Comparison of ENCODE assay signal across 28 cellular contexts in the genomic region with DNA sequence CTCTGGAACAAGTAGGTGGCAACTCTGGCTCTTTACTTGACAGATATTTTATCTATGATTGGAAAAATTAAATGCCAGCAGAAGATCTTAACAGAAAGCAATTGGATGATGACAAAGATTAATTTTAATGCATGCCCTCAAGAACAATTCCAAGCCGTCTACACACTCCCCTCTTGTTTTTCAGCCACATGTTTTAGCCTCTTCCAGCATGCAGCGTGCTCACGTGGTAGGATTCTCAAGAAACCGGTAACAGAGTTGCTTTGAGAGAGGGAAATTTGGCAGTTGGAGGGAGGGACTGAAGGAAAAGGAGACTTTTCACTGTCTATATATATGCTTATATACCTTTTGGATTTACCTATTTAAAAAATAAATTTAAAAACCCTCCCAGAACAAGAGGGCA.
"Had no signal": no experiment of that assay in that cellular context is flagged by ENCODE, and none has a peak within 500 bp of the region (broad histone marks: within the 10 kb centered on the region; RNA-seq: fewer than 3 reads in every experiment).

No MANE protein-coding gene starts in this region.

- DNase-seq: activated CD4-positive, alpha-beta memory T cell treated with anti-CD3 and anti-CD28 coated beads, Interleukin-2, amount 10 ng/mL, durations not matched to agents 7 days and 5 days; activated CD4-positive, alpha-beta T cell treated with anti-CD3 and anti-CD28 coated beads for 1 hour; activated CD4-positive, alpha-beta T cell treated with anti-CD3 and anti-CD28 coated beads for 4 hours; activated CD4-positive, alpha-beta T cell treated with anti-CD3 and anti-CD28 coated beads, Interleukin-2, amount 10 ng/mL, durations not matched to agents 7 days and 5 days; activated CD4-positive, alpha-beta T cell treated with anti-CD3 and anti-CD28 coated beads, Interleukin-2, amount 50 U/mL, for 4 hours; activated CD8-positive, alpha-beta memory T cell treated with anti-CD3 and anti-CD28 coated beads, Interleukin-2, amount 50 U/mL, for 48 hours; activated gamma-delta T cell; activated naive CD4-positive, alpha-beta T cell; activated naive CD4-positive, alpha-beta T cell treated with anti-CD3 and anti-CD28 coated beads, Interleukin-2, amount 10 ng/mL, durations not matched to agents 7 days and 5 days; activated naive CD8-positive, alpha-beta T cell treated with anti-CD3 and anti-CD28 coated beads, Interleukin-2, amount 10 ng/mL, durations not matched to agents 7 days and 5 days; activated T-cell treated with anti-CD3 and anti-CD28 coated beads for 4 hours; activated T-cell treated with anti-CD3 and anti-CD28 coated beads, Interleukin-2, amount 50 U/mL, for 24 hours; activated T-cell treated with anti-CD3 and anti-CD28 coated beads, Interleukin-2, amount 50 U/mL, for 72 hours; central memory CD4-positive, alpha-beta T cell; cerebellar nuclear complex; colonic mucosa; effector CD8-positive, alpha-beta T cell; esophagus squamous epithelium; foreskin melanocyte; heart right ventricle; T-helper 2 cell had no signal

- H3K4me1 ChIP-seq: ascending aorta, breast epithelium, colonic mucosa had no signal

- H3K9me3 ChIP-seq: ascending aorta, breast epithelium, colonic mucosa, esophagus squamous epithelium, gastroesophageal sphincter, heart right ventricle had no signal

- H3K27me3 ChIP-seq: ascending aorta, breast epithelium, cardiac muscle cell, colonic mucosa, esophagus squamous epithelium, gastroesophageal sphincter had no signal

- ATAC-seq: activated naive CD4-positive, alpha-beta T cell treated with anti-CD3 and anti-CD28 coated beads, Interleukin-2, amount 50 U/mL, for 72 hours; activated T-cell treated with anti-CD3 and anti-CD28 coated beads, Interleukin-2, amount 50 U/mL, for 72 hours; gastroesophageal sphincter; heart right ventricle had no signal

- H3K4me3 ChIP-seq: ascending aorta, breast epithelium, cardiac muscle cell, colonic mucosa, esophagus squamous epithelium, gastroesophageal sphincter, heart right ventricle had no signal

- H3K27ac Mint-ChIP-seq: activated CD4-positive, alpha-beta memory T cell treated with anti-CD3 and anti-CD28 coated beads, Interleukin-2, amount 10 ng/mL, durations not matched to agents 7 days and 5 days; activated CD4-positive, alpha-beta T cell treated with anti-CD3 and anti-CD28 coated beads, Interleukin-2, amount 10 ng/mL, durations not matched to agents 7 days and 5 days; activated naive CD4-positive, alpha-beta T cell treated with anti-CD3 and anti-CD28 coated beads, Interleukin-2, amount 10 ng/mL, durations not matched to agents 7 days and 5 days; activated naive CD4-positive, alpha-beta T cell treated with anti-CD3 and anti-CD28 coated beads, Interleukin-2, amount 50 U/mL, for 72 hours; activated naive CD8-positive, alpha-beta T cell treated with anti-CD3 and anti-CD28 coated beads, Interleukin-2, amount 10 ng/mL, durations not matched to agents 7 days and 5 days; activated T-cell treated with anti-CD3 and anti-CD28 coated beads, Interleukin-2, amount 50 U/mL, for 24 hours; activated T-cell treated with anti-CD3 and anti-CD28 coated beads, Interleukin-2, amount 50 U/mL, for 72 hours had no signal

- H3K4me1 Mint-ChIP-seq: activated CD4-positive, alpha-beta memory T cell treated with anti-CD3 and anti-CD28 coated beads, Interleukin-2, amount 10 ng/mL, durations not matched to agents 7 days and 5 days; activated CD4-positive, alpha-beta T cell treated with anti-CD3 and anti-CD28 coated beads, Interleukin-2, amount 10 ng/mL, durations not matched to agents 7 days and 5 days; activated naive CD4-positive, alpha-beta T cell treated with anti-CD3 and anti-CD28 coated beads, Interleukin-2, amount 10 ng/mL, durations not matched to agents 7 days and 5 days; activated naive CD8-positive, alpha-beta T cell treated with anti-CD3 and anti-CD28 coated beads, Interleukin-2, amount 10 ng/mL, durations not matched to agents 7 days and 5 days had no signal

- H3K4me3 Mint-ChIP-seq: activated CD4-positive, alpha-beta memory T cell treated with anti-CD3 and anti-CD28 coated beads, Interleukin-2, amount 10 ng/mL, durations not matched to agents 7 days and 5 days; activated CD4-positive, alpha-beta T cell treated with anti-CD3 and anti-CD28 coated beads, Interleukin-2, amount 10 ng/mL, durations not matched to agents 7 days and 5 days; activated naive CD4-positive, alpha-beta T cell treated with anti-CD3 and anti-CD28 coated beads, Interleukin-2, amount 10 ng/mL, durations not matched to agents 7 days and 5 days; activated naive CD8-positive, alpha-beta T cell treated with anti-CD3 and anti-CD28 coated beads, Interleukin-2, amount 10 ng/mL, durations not matched to agents 7 days and 5 days; activated T-cell treated with anti-CD3 and anti-CD28 coated beads, Interleukin-2, amount 50 U/mL, for 24 hours; activated T-cell treated with anti-CD3 and anti-CD28 coated beads, Interleukin-2, amount 50 U/mL, for 72 hours had no signal

- H3K36me3 Mint-ChIP-seq: activated naive CD4-positive, alpha-beta T cell treated with anti-CD3 and anti-CD28 coated beads, Interleukin-2, amount 10 ng/mL, durations not matched to agents 7 days and 5 days; activated naive CD4-positive, alpha-beta T cell treated with anti-CD3 and anti-CD28 coated beads, Interleukin-2, amount 50 U/mL, for 72 hours; activated naive CD8-positive, alpha-beta T cell treated with anti-CD3 and anti-CD28 coated beads, Interleukin-2, amount 10 ng/mL, durations not matched to agents 7 days and 5 days; brain had no signal

- H3K9me3 Mint-ChIP-seq: activated CD4-positive, alpha-beta memory T cell treated with anti-CD3 and anti-CD28 coated beads, Interleukin-2, amount 10 ng/mL, durations not matched to agents 7 days and 5 days; activated CD4-positive, alpha-beta T cell treated with anti-CD3 and anti-CD28 coated beads, Interleukin-2, amount 10 ng/mL, durations not matched to agents 7 days and 5 days; activated naive CD4-positive, alpha-beta T cell treated with anti-CD3 and anti-CD28 coated beads, Interleukin-2, amount 10 ng/mL, durations not matched to agents 7 days and 5 days; activated naive CD4-positive, alpha-beta T cell treated with anti-CD3 and anti-CD28 coated beads, Interleukin-2, amount 50 U/mL, for 72 hours; activated naive CD8-positive, alpha-beta T cell treated with anti-CD3 and anti-CD28 coated beads, Interleukin-2, amount 10 ng/mL, durations not matched to agents 7 days and 5 days; activated T-cell treated with anti-CD3 and anti-CD28 coated beads, Interleukin-2, amount 50 U/mL, for 24 hours; activated T-cell treated with anti-CD3 and anti-CD28 coated beads, Interleukin-2, amount 50 U/mL, for 72 hours had no signal

- H3K36me3 ChIP-seq: ascending aorta, breast epithelium, cardiac muscle cell, colonic mucosa, esophagus squamous epithelium, gastroesophageal sphincter, heart right ventricle had no signal

- H3K27ac ChIP-seq: ascending aorta, breast epithelium, cardiac muscle cell, colonic mucosa, epithelial cell of prostate, esophagus squamous epithelium, gastroesophageal sphincter, heart right ventricle had no signal
